In the genomic region with DNA sequence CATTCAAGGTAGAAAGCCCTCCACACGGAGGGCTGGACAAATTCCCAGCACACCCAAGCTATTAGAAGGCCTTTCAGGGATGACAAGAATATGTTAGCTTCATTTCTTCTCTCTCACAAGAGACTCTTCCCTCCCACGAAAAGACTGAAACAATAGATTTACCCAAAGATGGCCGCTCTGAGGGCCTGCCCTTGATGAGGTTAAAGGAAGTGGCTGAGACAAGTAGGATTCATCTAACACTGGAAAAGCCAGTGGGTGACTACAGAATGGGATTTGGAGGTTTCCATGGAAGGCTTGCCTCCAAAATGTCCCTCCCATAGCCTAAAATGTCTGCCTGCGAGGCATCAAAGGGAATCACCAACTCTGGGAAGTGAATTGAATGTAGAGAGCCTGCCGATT, we compare ENCODE assay signal across 22 cellular contexts.
A peak's percentile ranks its signal among the peaks of the same experiment; 100 is the strongest.
DNase-seq lines count a peak whose midpoint lies in the region; ATAC-seq and TF ChIP-seq lines count a peak whose summit lies in the region.
"Had no signal": no experiment of that assay in that cellular context is flagged by ENCODE, and none has a peak within 500 bp of the region (broad histone marks: within the 10 kb centered on the region; RNA-seq: fewer than 3 reads in every experiment).

No MANE protein-coding gene starts in this region.

- H3K9me3 ChIP-seq in mesenchymal stem cell (ENCODE audit: control insufficient read depth, low read length), result no peaks in the 10 kb centered on the region
- no peaks in the 10 kb centered on the region for H3K9me3 ChIP-seq in sigmoid colon
- H3K9me3 ChIP-seq in lower lobe of right lung, result no peaks in the 10 kb centered on the region
- H3K9me3 ChIP-seq: SJSA1 had no signal

- no peak for TF ChIP-seq EP300 in sigmoid colon (IDR thresholded peaks at IDR 0.05)

- TF ChIP-seq POLR2A in sigmoid colon (IDR thresholded peaks at IDR 0.05), result no peak

- H2AFZ ChIP-seq in mesenchymal stem cell (ENCODE audit: low read depth, low read length), result no peak overlapping the region

- no peak overlapping the region for H4K91ac ChIP-seq in mesenchymal stem cell (ENCODE audit: low read length)

- H3K9me3 Mint-ChIP-seq in activated CD4-positive, alpha-beta T cell treated with anti-CD3 and anti-CD28 coated beads for 36 hours (ENCODE audit: low read depth), result no peaks in the 10 kb centered on the region
- no peaks in the 10 kb centered on the region for H3K9me3 Mint-ChIP-seq in T-cell
- no peaks in the 10 kb centered on the region for H3K9me3 Mint-ChIP-seq in activated naive CD8-positive, alpha-beta T cell treated with anti-CD3 and anti-CD28 coated beads, Interleukin-2, amount 50 U/mL, for 24 hours
- H3K9me3 Mint-ChIP-seq: type B pancreatic cell had no signal

- peaks cover 0 to 13% of the 10 kb centered on the region in 2 experiments for H3K27me3 ChIP-seq in mesenchymal stem cell (ENCODE audit: control insufficient read depth in 1 of 2, insufficient read depth in 1 of 2, low read length in 2 of 2)
- H3K27me3 ChIP-seq in sigmoid colon, result no peaks in the 10 kb centered on the region
- no peaks in the 10 kb centered on the region for H3K27me3 ChIP-seq in lower lobe of right lung (ENCODE audit: low read depth)
- H3K27me3 ChIP-seq: SJSA1 had no signal

- no peak overlapping the region for H3K4me3 ChIP-seq in GM12865 (ENCODE audit: low read depth, low read length)
- no peak overlapping the region for H3K4me3 ChIP-seq in mesenchymal stem cell (ENCODE audit: insufficient read depth in 1 of 2, low read depth in 1 of 2, low read length in 2 of 2)
- H3K4me3 ChIP-seq in sigmoid colon, result no peak overlapping the region
- no peak overlapping the region for H3K4me3 ChIP-seq in lower lobe of right lung
- H3K4me3 ChIP-seq: lung, SJSA1 had no signal

- no peak overlapping the region for H2BK12ac ChIP-seq in mesenchymal stem cell (ENCODE audit: low read length in 2 of 2)

- H3K4ac ChIP-seq in mesenchymal stem cell (ENCODE audit: low read depth in 1 of 2, low read length in 2 of 2), result no peak overlapping the region

- no peak overlapping the region for H3K23ac ChIP-seq in mesenchymal stem cell (ENCODE audit: low read length in 2 of 2)

- 86% methylated on average over 4 of the region's 5 CpGs for WGBS in mesenchymal stem cell
- WGBS in sigmoid colon, 2 donors, result 87 to 88% methylated on average over 5 of the region's 5 CpGs

- no peak overlapping the region for H3K4me2 ChIP-seq in mesenchymal stem cell (ENCODE audit: low read length, poor library complexity, severe bottlenecking)

- H3K27me3 Mint-ChIP-seq in activated CD4-positive, alpha-beta T cell treated with anti-CD3 and anti-CD28 coated beads for 36 hours, result peaks cover 10% of the 10 kb centered on the region
- peaks cover 0 to 4% of the 10 kb centered on the region in 2 donors for H3K27me3 Mint-ChIP-seq in T-cell
- peaks cover 10% of the 10 kb centered on the region for H3K27me3 Mint-ChIP-seq in activated naive CD8-positive, alpha-beta T cell treated with anti-CD3 and anti-CD28 coated beads, Interleukin-2, amount 50 U/mL, for 24 hours

- no peak overlapping the region for H4K8ac ChIP-seq in mesenchymal stem cell (ENCODE audit: low read length)

- peak; percentile 35 for ATAC-seq in activated CD4-positive, alpha-beta T cell treated with anti-CD3 and anti-CD28 coated beads for 36 hours
- ATAC-seq in T-cell (replicated peaks in 1 of 4) (no peak), lower lobe of right lung (no peak)
- ATAC-seq in activated naive CD8-positive, alpha-beta T cell treated with anti-CD3 and anti-CD28 coated beads, Interleukin-2, amount 50 U/mL, for 24 hours, result no peak

- H3K4me1 ChIP-seq in mesenchymal stem cell (ENCODE audit: control insufficient read depth, insufficient read depth, low read depth, low read length) (no peaks in the 10 kb centered on the region), sigmoid colon (peaks cover 0 to 10% (median 7%) of the 10 kb centered on the region in 4 donors), lower lobe of right lung (peaks cover 8% of the 10 kb centered on the region)

- peak overlapping the region; percentile 13 for H3K4me3 Mint-ChIP-seq in activated CD4-positive, alpha-beta T cell treated with anti-CD3 and anti-CD28 coated beads for 36 hours
- H3K4me3 Mint-ChIP-seq in T-cell, result peak overlapping the region; percentile 40 to 52 (median 44)
- H3K4me3 Mint-ChIP-seq in activated naive CD8-positive, alpha-beta T cell treated with anti-CD3 and anti-CD28 coated beads, Interleukin-2, amount 50 U/mL, for 24 hours, result peak overlapping the region; percentile 9
- H3K4me3 Mint-ChIP-seq: type B pancreatic cell had no signal

- no peak overlapping the region for H3K14ac ChIP-seq in mesenchymal stem cell (ENCODE audit: low read length in 2 of 2)

- POLR2A ChIA-PET in activated CD4-positive, alpha-beta T cell treated with anti-CD3 and anti-CD28 coated beads for 36 hours (lab: Charles Lee), result interaction anchor here (0.8 to 0.9 kb wide), 2 partner anchors 27 to 64 kb away, joined by 4 read pairs; no protein-coding TSS in a partner anchor
- POLR2A ChIA-PET in T-cell (lab: Charles Lee), result no interaction called here

- H3K36me3 Mint-ChIP-seq in activated CD4-positive, alpha-beta T cell treated with anti-CD3 and anti-CD28 coated beads for 36 hours (ENCODE audit: low read depth), result no peaks in the 10 kb centered on the region
- no peaks in the 10 kb centered on the region for H3K36me3 Mint-ChIP-seq in T-cell
- H3K36me3 Mint-ChIP-seq in activated naive CD8-positive, alpha-beta T cell treated with anti-CD3 and anti-CD28 coated beads, Interleukin-2, amount 50 U/mL, for 24 hours (ENCODE audit: low read depth), result peaks cover 3% of the 10 kb centered on the region
- H3K36me3 Mint-ChIP-seq: type B pancreatic cell had no signal

- no peak for DNase-seq in activated CD4-positive, alpha-beta T cell treated with anti-CD3 and anti-CD28 coated beads for 36 hours
- DNase-seq in activated CD4-positive, alpha-beta T cell treated with anti-CD3 and anti-CD28 coated beads, Interleukin-2, amount 50 U/mL, for 4 hours, result no peak
- DNase-seq in GM12865 (ENCODE audit: low read depth) (peak; percentile 7), T-cell (no peak), mesenchymal stem cell (no peak), sigmoid colon (no peak), lower lobe of right lung (no peak)
- no peak for DNase-seq in activated naive CD8-positive, alpha-beta T cell treated with anti-CD3 and anti-CD28 coated beads, Interleukin-2, amount 50 U/mL, for 24 hours
- DNase-seq: 8988T; activated gamma-delta T cell; amygdala; dermis blood vessel endothelial cell; GOT3; kidney; NK-92 treated with Interleukin-12 subunit alpha and Interleukin-12 subunit beta, amount 100 ng/mL, for 24 hours; retina; stimulated activated CD4-positive, alpha-beta T cell treated with anti-CD3 and anti-CD28 coated beads, Interleukin-4, amount 100 ng/mL, for 1 hour had no signal

- H3K27ac ChIP-seq in mesenchymal stem cell (ENCODE audit: low read length, poor library complexity, severe bottlenecking), result no peak overlapping the region
- H3K27ac ChIP-seq in sigmoid colon, result no peak overlapping the region
- H3K27ac ChIP-seq in lower lobe of right lung, result no peak overlapping the region
- H3K27ac ChIP-seq: HL-60, SJSA1, VCaP had no signal

- TF ChIP-seq CTCF in GM12865 (IDR thresholded peaks at IDR 0.05; ENCODE audit: insufficient read depth, low read depth, low read length, missing control alignments) (no peak), sigmoid colon (IDR thresholded peaks at IDR 0.05) (no peak), lower lobe of right lung (IDR thresholded peaks at IDR 0.05) (no peak)

- H2AK5ac ChIP-seq in mesenchymal stem cell (ENCODE audit: low read length, severe bottlenecking), result no peak overlapping the region

- H3K36me3 ChIP-seq in mesenchymal stem cell (ENCODE audit: control insufficient read depth in 1 of 2, insufficient read depth in 2 of 2, low read depth in 1 of 2, low read length in 2 of 2) (no peaks in the 10 kb centered on the region), sigmoid colon (no peaks in the 10 kb centered on the region), lower lobe of right lung (no peaks in the 10 kb centered on the region)
- H3K36me3 ChIP-seq: SJSA1 had no signal

- no peak overlapping the region for H3K9ac ChIP-seq in mesenchymal stem cell (ENCODE audit: low read length)

- intact Hi-C loops in activated CD4-positive, alpha-beta T cell treated with anti-CD3 and anti-CD28 coated beads for 36 hours (cut with DNase I, micrococcal nuclease), result no loop called here
- intact Hi-C loops in sigmoid colon (cut with DNase I), result no loop called here
- intact Hi-C loops in lower lobe of right lung (cut with DNase I), result no loop called here

- H2BK15ac ChIP-seq in mesenchymal stem cell (ENCODE audit: low read depth, poor library complexity, severe bottlenecking), result no peak overlapping the region

- no peak overlapping the region for H2BK120ac ChIP-seq in mesenchymal stem cell (ENCODE audit: low read depth, low read length)

- H3K27ac Mint-ChIP-seq in activated CD4-positive, alpha-beta T cell treated with anti-CD3 and anti-CD28 coated beads for 36 hours, result peak overlapping the region; percentile 84
- H3K27ac Mint-ChIP-seq in T-cell, result no peak overlapping the region
- H3K27ac Mint-ChIP-seq in activated naive CD8-positive, alpha-beta T cell treated with anti-CD3 and anti-CD28 coated beads, Interleukin-2, amount 50 U/mL, for 24 hours, result peak overlapping the region; percentile 89
- H3K27ac Mint-ChIP-seq: type B pancreatic cell had no signal

- H2BK5ac ChIP-seq in mesenchymal stem cell (ENCODE audit: low read depth, low read length, poor library complexity, severe bottlenecking), result no peak overlapping the region

- no peak overlapping the region for H3K18ac ChIP-seq in mesenchymal stem cell (ENCODE audit: low read depth in 1 of 2, low read length in 2 of 2)

- CTCF ChIA-PET in activated CD4-positive, alpha-beta T cell treated with anti-CD3 and anti-CD28 coated beads for 36 hours (lab: Charles Lee), result interaction anchor here (0.6 to 1.5 kb wide), 10 partner anchors 23 to 1072 kb away, joined by 3 to 9 read pairs (median 4); no protein-coding TSS in a partner anchor
- CTCF ChIA-PET in T-cell (lab: Charles Lee), result interaction anchor here in 1 of 2 donors (0.5 kb wide), 1 partner anchor 334 kb away, joined by 4 read pairs; no protein-coding TSS in a partner anchor

- no peaks in the 10 kb centered on the region for H3K79me1 ChIP-seq in mesenchymal stem cell (replicated peaks; ENCODE audit: low read length, poor library complexity, severe bottlenecking)

- peaks cover 51% of the 10 kb centered on the region for H3K4me1 Mint-ChIP-seq in activated CD4-positive, alpha-beta T cell treated with anti-CD3 and anti-CD28 coated beads for 36 hours
- peaks cover 19 to 25% (median 21%) of the 10 kb centered on the region in 3 donors for H3K4me1 Mint-ChIP-seq in T-cell
- peaks cover 65% of the 10 kb centered on the region for H3K4me1 Mint-ChIP-seq in activated naive CD8-positive, alpha-beta T cell treated with anti-CD3 and anti-CD28 coated beads, Interleukin-2, amount 50 U/mL, for 24 hours

Comparison
In these comparisons a context has a peak if more than half of its experiments do, and no peak if none do; other contexts are left out.
1. H3K27ac Mint-ChIP-seq: peak in activated CD4-positive, alpha-beta T cell treated with anti-CD3 and anti-CD28 coated beads for 36 hours (single experiment) and activated naive CD8-positive, alpha-beta T cell treated with anti-CD3 and anti-CD28 coated beads, Interleukin-2, amount 50 U/mL, for 24 hours (single experiment); none in T-cell (0 of 2).
2. Peak in every context shown above with its lines, with median percentiles within 50 percentile points of each other: H3K4me3 Mint-ChIP-seq.